In the genomic region with DNA sequence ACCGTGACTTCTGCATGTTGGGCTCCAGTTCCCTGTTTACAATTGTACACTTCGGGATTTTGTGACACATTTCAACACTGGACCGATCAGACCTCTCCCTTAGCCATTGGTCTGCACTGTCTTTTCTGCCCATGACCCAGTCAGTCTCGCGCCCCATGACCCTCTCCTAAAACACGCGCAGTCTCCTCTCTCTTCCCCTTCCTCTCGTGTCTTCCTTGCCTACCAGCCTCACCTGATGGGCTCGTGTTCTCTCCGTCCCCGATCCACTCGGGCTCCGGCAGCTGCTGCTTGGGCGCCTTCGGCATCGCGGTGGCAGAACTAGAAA, we compare ENCODE assay signal across 8 cellular contexts. TPM values are rescaled to one million over a fixed set of nuclear protein-coding genes. Genes with fewer than 3 reads are reported as not detected.
DNase-seq lines count a peak whose midpoint lies in the region; ATAC-seq and TF ChIP-seq lines count a peak whose summit lies in the region.

No MANE protein-coding gene starts in this region.

- H3K27ac ChIP-seq in muscle layer of colon (ENCODE audit: low read depth, low read length) = peak overlapping the region; percentile 92

- no peaks in the 10 kb centered on the region for H3K9me3 ChIP-seq in muscle layer of colon (ENCODE audit: low read length)

- H3K9ac ChIP-seq in muscle layer of colon (ENCODE audit: low read length) = peak overlapping the region; percentile 73

- CTCF ChIA-PET in Calu3 (lab: Charles Lee) = interaction anchor here (0.9 to 1.9 kb wide), 5 partner anchors 14 to 517 kb away, joined by 3 to 8 read pairs (median 3); partner anchors contain the start of genes GNL1 and PRR3

- DNase-seq in Calu3 (no peak), LNCaP clone FGC (ENCODE audit: low read depth) (no peak), SK-N-DZ (ENCODE audit: low spot score) (no peak)
- DNase-seq in stimulated activated naive CD4-positive, alpha-beta T cell treated with Interleukin-2 at 50 U/mL for 16 hours (lab: John Stamatoyannopoulos, UW) = no peak
- no peak for DNase-seq in stimulated activated CD4-positive, alpha-beta T cell treated with anti-CD3 and anti-CD28 coated beads, Interleukin-4, amount 100 ng/mL, for 24 hours

- no peaks in the 10 kb centered on the region for H3K27me3 ChIP-seq in muscle layer of colon (ENCODE audit: control insufficient read depth in 1 of 2, insufficient read depth in 2 of 2, low read length in 2 of 2)

- H3K36me3 ChIP-seq in muscle layer of colon (ENCODE audit: insufficient read depth, low read length) = peaks cover 7% of the 10 kb centered on the region

- H3K4me3 ChIP-seq in LNCaP clone FGC (ENCODE audit: low read depth, low read length) (peak overlapping the region; percentile 84), muscle layer of colon (ENCODE audit: low read depth in 1 of 2, low read length in 2 of 2) (peak overlapping the region; percentile 47 to 85)

- TF ChIP-seq CTCF in Calu3 (IDR thresholded peaks at IDR 0.05; ENCODE audit: unreplicated experiment) (no peak), LNCaP clone FGC (IDR thresholded peaks at IDR 0.05; ENCODE audit: control insufficient read depth, extremely low read depth, insufficient read depth) (no peak)

- H3K27me3 Mint-ChIP-seq in Calu3 (ENCODE audit: unreplicated experiment) = peaks cover 9% of the 10 kb centered on the region
- no peaks in the 10 kb centered on the region for H3K27me3 Mint-ChIP-seq in dendritic cell treated with granulocyte-macrophage colony-stimulating factor and Interleukin-4, amounts not matched to agents 40 ng/mL and 50 ng/mL, for 4 days

- peaks cover 27% of the 10 kb centered on the region for H3K36me3 Mint-ChIP-seq in Calu3 (ENCODE audit: insufficient read depth, unreplicated experiment)
- H3K36me3 Mint-ChIP-seq in dendritic cell treated with granulocyte-macrophage colony-stimulating factor and Interleukin-4, amounts not matched to agents 40 ng/mL and 50 ng/mL, for 4 days (ENCODE audit: low read depth) = peaks cover 21% of the 10 kb centered on the region

- H3K4me3 Mint-ChIP-seq in Calu3 (ENCODE audit: low read depth, unreplicated experiment) = peak overlapping the region; percentile 78
- H3K4me3 Mint-ChIP-seq in dendritic cell treated with granulocyte-macrophage colony-stimulating factor and Interleukin-4, amounts not matched to agents 40 ng/mL and 50 ng/mL, for 4 days = peak overlapping the region; percentile 92

- H3K27ac Mint-ChIP-seq in Calu3 (ENCODE audit: unreplicated experiment) = peak overlapping the region; percentile 69
- H3K27ac Mint-ChIP-seq in dendritic cell treated with granulocyte-macrophage colony-stimulating factor and Interleukin-4, amounts not matched to agents 40 ng/mL and 50 ng/mL, for 4 days = peak overlapping the region; percentile 89

- H3K4me1 ChIP-seq in muscle layer of colon (ENCODE audit: insufficient read depth, low read length) = peaks cover 41% of the 10 kb centered on the region

- intact Hi-C loops in Calu3 (cut with micrococcal nuclease; ENCODE audit: unreplicated experiment) = no loop called here
- intact Hi-C loops in dendritic cell treated with granulocyte-macrophage colony-stimulating factor and Interleukin-4, amounts not matched to agents 40 ng/mL and 50 ng/mL, for 4 days (cut with micrococcal nuclease) = loop anchor here (1.0 kb wide), 2 partner anchors 13 to 45 kb away; partner anchors contain the start of gene PRR3

- peak; percentile 17 for ATAC-seq in GM21619 (IDR thresholded peaks at IDR 0.05; ENCODE audit: unreplicated experiment)

- TSS peak; percentile 88 for BruUV-seq in Calu3 (replicated peaks; lab: Mats Ljungman, UMichigan)

- peaks cover 47% of the 10 kb centered on the region for H3K4me1 Mint-ChIP-seq in Calu3 (ENCODE audit: low read depth, unreplicated experiment)
- H3K4me1 Mint-ChIP-seq in dendritic cell treated with granulocyte-macrophage colony-stimulating factor and Interleukin-4, amounts not matched to agents 40 ng/mL and 50 ng/mL, for 4 days (ENCODE audit: low read depth) = peaks cover 51% of the 10 kb centered on the region

- no peaks in the 10 kb centered on the region for H3K9me3 Mint-ChIP-seq in Calu3 (ENCODE audit: low read depth, unreplicated experiment)
- no peaks in the 10 kb centered on the region for H3K9me3 Mint-ChIP-seq in dendritic cell treated with granulocyte-macrophage colony-stimulating factor and Interleukin-4, amounts not matched to agents 40 ng/mL and 50 ng/mL, for 4 days

RNA-seq across cellular contexts. Expression of gene ABCF1, which starts 0.5 kb away (rescaled TPM):
- total RNA-seq in Calu3 (2022) = 88.3 and 92.4 TPM in 2 replicates
- polyA plus RNA-seq in SK-N-DZ (2014; cell fraction: cytosol; rRNA removed) = 36.0 and 46.5 TPM in 2 replicates
- polyA plus RNA-seq in SK-N-DZ (2014; cell fraction: nucleus; rRNA removed) = 49.0 and 49.4 TPM in 2 replicates

RNA-seq across cellular contexts. Expression of gene PRR3, which starts 13.6 kb away (rescaled TPM):
- total RNA-seq in Calu3 (2022) = 21.0 and 21.5 TPM in 2 replicates
- 19.2 and 19.5 TPM in 2 replicates for polyA plus RNA-seq in SK-N-DZ (2014; cell fraction: cytosol; rRNA removed)
- 11.9 and 13.6 TPM in 2 replicates for polyA plus RNA-seq in SK-N-DZ (2014; cell fraction: nucleus; rRNA removed)

RNA-seq across cellular contexts. Expression of gene GNL1, which starts 14.4 kb away (rescaled TPM):
- total RNA-seq in Calu3 (2022) = 68.4 and 81.3 TPM in 2 replicates
- 23.3 and 31.5 TPM in 2 replicates for polyA plus RNA-seq in SK-N-DZ (2014; cell fraction: cytosol; rRNA removed)
- 31.3 and 37.6 TPM in 2 replicates for polyA plus RNA-seq in SK-N-DZ (2014; cell fraction: nucleus; rRNA removed)

RNA-seq across cellular contexts. Expression of gene PPP1R10, which starts 46.3 kb away (rescaled TPM):
- 119 and 134 TPM in 2 replicates for total RNA-seq in Calu3 (2022)
- polyA plus RNA-seq in SK-N-DZ (2014; cell fraction: cytosol; rRNA removed) = 20.8 and 27.2 TPM in 2 replicates
- 31.9 and 45.8 TPM in 2 replicates for polyA plus RNA-seq in SK-N-DZ (2014; cell fraction: nucleus; rRNA removed)

RNA-seq across cellular contexts. Expression of gene MRPS18B, which starts 46.9 kb away (rescaled TPM):
- total RNA-seq in Calu3 (2022) = 103 and 107 TPM in 2 replicates
- 109 and 123 TPM in 2 replicates for polyA plus RNA-seq in SK-N-DZ (2014; cell fraction: cytosol; rRNA removed)
- polyA plus RNA-seq in SK-N-DZ (2014; cell fraction: nucleus; rRNA removed) = 19.2 and 32.6 TPM in 2 replicates
